In the genomic region with DNA sequence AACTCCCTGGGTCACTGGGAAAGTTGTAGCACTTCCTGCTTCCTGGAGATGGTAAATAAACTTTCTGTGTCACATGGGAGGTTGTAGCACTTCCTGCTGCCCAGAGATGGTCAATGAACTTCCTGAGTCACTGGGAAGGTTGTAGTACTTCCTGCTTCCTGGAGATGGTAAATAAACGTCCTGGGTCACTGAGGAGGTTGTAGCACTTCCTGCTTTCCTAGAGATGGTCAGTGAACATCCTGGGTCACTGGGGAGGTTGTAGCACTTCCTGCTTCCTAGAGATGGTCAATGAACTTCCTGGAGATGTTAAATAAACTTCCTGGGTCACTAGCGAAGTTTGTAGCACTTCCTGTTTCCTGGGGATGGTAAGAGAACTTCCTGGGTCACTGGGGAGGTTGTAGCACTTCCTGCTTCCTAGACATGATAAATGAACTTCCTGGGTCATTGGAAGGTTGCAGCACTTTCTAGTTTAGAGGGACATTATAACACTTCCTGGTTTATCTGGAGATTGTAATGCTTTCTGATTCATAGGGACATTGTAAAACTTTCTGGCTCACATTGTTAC, we compare ENCODE assay signal across 1 cellular context.
TF ChIP-seq lines count a peak whose summit lies in the region.

No MANE protein-coding gene starts in this region.

TF ChIP-seq in SK-N-SH, 30 proteins besides CTCF, POLR2A, EP300 and RAD21 (continued from another document):
- TF ChIP-seq, protein P1, sequence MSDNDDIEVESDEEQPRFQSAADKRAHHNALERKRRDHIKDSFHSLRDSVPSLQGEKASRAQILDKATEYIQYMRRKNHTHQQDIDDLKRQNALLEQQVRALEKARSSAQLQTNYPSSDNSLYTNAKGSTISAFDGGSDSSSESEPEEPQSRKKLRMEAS (IDR thresholded peaks at IDR 0.05; ENCODE audit: low read depth): no peak
- TF ChIP-seq GATA2 (CRISPR knock-in tag; IDR thresholded peaks at IDR 0.05) (no peak), POLR2AphosphoS5 (IDR thresholded peaks at IDR 0.05; ENCODE audit: low read depth, low read length) (no peak), GABPA (IDR thresholded peaks at IDR 0.05; ENCODE audit: low read depth) (peak; percentile 56; the same call in 1 of the 2 replicates), NFIC (IDR thresholded peaks at IDR 0.05; ENCODE audit: borderline replicate concordance) (no peak)
- TF ChIP-seq, protein P2, sequence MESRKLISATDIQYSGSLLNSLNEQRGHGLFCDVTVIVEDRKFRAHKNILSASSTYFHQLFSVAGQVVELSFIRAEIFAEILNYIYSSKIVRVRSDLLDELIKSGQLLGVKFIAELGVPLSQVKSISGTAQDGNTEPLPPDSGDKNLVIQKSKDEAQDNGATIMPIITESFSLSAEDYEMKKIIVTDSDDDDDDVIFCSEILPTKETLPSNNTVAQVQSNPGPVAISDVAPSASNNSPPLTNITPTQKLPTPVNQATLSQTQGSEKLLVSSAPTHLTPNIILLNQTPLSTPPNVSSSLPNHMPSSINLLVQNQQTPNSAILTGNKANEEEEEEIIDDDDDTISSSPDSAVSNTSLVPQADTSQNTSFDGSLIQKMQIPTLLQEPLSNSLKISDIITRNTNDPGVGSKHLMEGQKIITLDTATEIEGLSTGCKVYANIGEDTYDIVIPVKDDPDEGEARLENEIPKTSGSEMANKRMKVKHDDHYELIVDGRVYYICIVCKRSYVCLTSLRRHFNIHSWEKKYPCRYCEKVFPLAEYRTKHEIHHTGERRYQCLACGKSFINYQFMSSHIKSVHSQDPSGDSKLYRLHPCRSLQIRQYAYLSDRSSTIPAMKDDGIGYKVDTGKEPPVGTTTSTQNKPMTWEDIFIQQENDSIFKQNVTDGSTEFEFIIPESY (IDR thresholded peaks at IDR 0.05; ENCODE audit: borderline replicate concordance, low read depth): no peak
